Comparison of ENCODE assay signal across 19 cellular contexts in the genomic region with DNA sequence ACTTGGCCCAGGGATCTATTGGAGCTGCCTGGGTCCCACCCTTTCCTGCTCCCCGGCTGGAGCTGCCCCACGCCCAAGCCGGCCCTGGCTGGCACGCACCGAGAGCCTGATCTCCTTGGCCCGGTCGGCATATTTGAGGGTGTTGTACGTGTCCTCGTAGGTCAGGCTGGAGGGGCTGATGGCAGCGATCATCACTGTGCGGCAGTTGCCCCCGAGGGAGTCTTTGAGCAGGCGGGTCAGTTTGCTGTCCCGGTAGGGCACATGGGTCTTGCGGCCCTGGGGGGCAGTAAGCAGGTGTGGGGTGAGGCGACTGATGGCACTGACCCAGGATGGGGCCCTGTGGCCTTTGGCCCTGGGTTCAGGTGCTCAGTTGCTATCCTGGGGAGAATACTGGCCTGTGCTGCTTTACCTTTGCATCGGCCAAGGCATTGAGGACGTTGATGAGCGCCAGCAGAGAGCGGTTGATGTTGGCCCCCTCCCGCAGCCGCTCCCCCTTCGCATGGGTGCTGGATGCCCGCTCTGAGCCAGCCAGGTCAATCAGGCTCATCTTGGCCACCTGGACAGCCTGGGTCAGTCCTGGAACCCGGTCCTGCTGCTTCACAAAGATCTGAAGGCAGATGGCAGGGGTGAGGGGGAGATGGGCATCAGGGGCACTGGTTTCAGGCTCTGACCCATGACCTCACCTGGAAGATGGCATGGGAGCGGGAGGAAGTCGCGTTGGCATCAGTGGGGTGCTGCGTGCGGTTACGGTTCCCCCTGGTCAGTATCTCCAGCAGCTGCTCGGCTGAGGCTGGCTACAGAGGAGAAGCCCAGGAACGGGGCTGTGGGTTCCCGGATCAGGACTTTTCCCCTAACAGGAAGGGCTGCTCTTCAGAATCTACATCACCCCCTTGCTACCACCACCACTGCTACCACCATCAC. TPM values are rescaled to one million over a fixed set of nuclear protein-coding genes. Genes with fewer than 3 reads are reported as not detected.
DNase-seq lines count a peak whose midpoint lies in the region; ATAC-seq and TF ChIP-seq lines count a peak whose summit lies in the region.
"Had no signal": no experiment of that assay in that cellular context is flagged by ENCODE, and none has a peak within 500 bp of the region (broad histone marks: within the 10 kb centered on the region; RNA-seq: fewer than 3 reads in every experiment).

No MANE protein-coding gene starts in this region.

- H2AFZ ChIP-seq in osteoblast (ENCODE audit: low read length) = no peak overlapping the region
- H2AFZ ChIP-seq: GM23338 had no signal

- intact Hi-C loops in left ventricle myocardium inferior (cut with micrococcal nuclease) = no loop called here
- intact Hi-C loops in Right ventricle myocardium inferior (cut with DNase I) = no loop called here

- H3K4me3 ChIP-seq in left ventricle myocardium inferior (no peak overlapping the region), coronary artery (no peak overlapping the region), osteoblast (ENCODE audit: insufficient read depth, low read length) (no peak overlapping the region)
- H3K4me3 ChIP-seq: GM12878, GM23338, SJCRH30 had no signal

- H3K4me2 ChIP-seq in osteoblast (ENCODE audit: insufficient read depth, low read length) = no peak overlapping the region
- H3K4me2 ChIP-seq: GM23338 had no signal

- H3K4me1 ChIP-seq in left ventricle myocardium inferior (peaks cover 35% of the 10 kb centered on the region), osteoblast (ENCODE audit: insufficient read depth, low read length) (no peaks in the 10 kb centered on the region)

- H3K36me3 ChIP-seq in left ventricle myocardium inferior (no peaks in the 10 kb centered on the region), osteoblast (ENCODE audit: insufficient read depth, low read length) (peaks cover 38% of the 10 kb centered on the region)

- peaks cover 33% of the 10 kb centered on the region for H3K79me2 ChIP-seq in osteoblast (ENCODE audit: insufficient read depth, low read length)

- H3K27ac ChIP-seq in left ventricle myocardium inferior (replicated peaks) = no peak overlapping the region
- H3K27ac ChIP-seq in coronary artery = no peak overlapping the region
- H3K27ac ChIP-seq in osteoblast (ENCODE audit: low read depth, low read length) = no peak overlapping the region
- H3K27ac ChIP-seq: C4-2B, SJCRH30 had no signal

- DNase-seq in left ventricle myocardium inferior = peak; percentile 13
- DNase-seq in Right ventricle myocardium inferior (ENCODE audit: missing footprints) = no peak
- DNase-seq in coronary artery (ENCODE audit: low spot score) = peak; percentile 63
- DNase-seq in osteoblast (ENCODE audit: insufficient read length, low spot score, missing footprints) = peak; percentile 67
- no peak for DNase-seq in pons (ENCODE audit: low spot score)
- DNase-seq in NOMO-1 treated with dmso at 0.1 percent for 144 hours (lab: John Stamatoyannopoulos, UW; ENCODE audit: unreplicated experiment) = no peak
- no peak for DNase-seq in NCI-H187 treated with DMSO at 0.1 percent for 48 hours (lab: John Stamatoyannopoulos, UW)
- DNase-seq: DMS 273 treated with DMSO at 0.1 percent for 48 hours, GDM1, NCI-H1105 treated with DMSO at 0.1 percent for 48 hours, NCI-H1694 treated with DMSO at 0.1 percent for 48 hours, NCI-H446, NCI-H69, OCI-M1, SJCRH30 had no signal

- H3K27me3 ChIP-seq in left ventricle myocardium inferior (ENCODE audit: low read depth) = no peaks in the 10 kb centered on the region
- no peaks in the 10 kb centered on the region for H3K27me3 ChIP-seq in osteoblast (ENCODE audit: insufficient read depth, low read length)
- H3K27me3 ChIP-seq: SJCRH30 had no signal

- H3K9me3 ChIP-seq in left ventricle myocardium inferior (replicated peaks) = peaks cover 10% of the 10 kb centered on the region
- no peaks in the 10 kb centered on the region for H3K9me3 ChIP-seq in osteoblast (ENCODE audit: low read depth, low read length)
- H3K9me3 ChIP-seq: SJCRH30 had no signal

- H4K20me1 ChIP-seq in osteoblast (ENCODE audit: insufficient read depth, low read length) = no peaks in the 10 kb centered on the region

- no peak for ATAC-seq in Right ventricle myocardium inferior
- ATAC-seq: GM12878, GM23338 had no signal

- no peak for TF ChIP-seq CTCF in left ventricle myocardium inferior (IDR thresholded peaks at IDR 0.05; ENCODE audit: borderline replicate concordance)
- TF ChIP-seq CTCF in coronary artery (IDR thresholded peaks at IDR 0.05) = no peak
- no peak for TF ChIP-seq CTCF in osteoblast (IDR thresholded peaks at IDR 0.05; ENCODE audit: extremely low read depth, low read depth, low read length)

RNA-seq across cellular contexts. Expression of gene KIF18B, which starts 13.5 kb away (rescaled TPM):
- 0.49 TPM for total RNA-seq in left ventricle myocardium inferior
- total RNA-seq in Right ventricle myocardium inferior = 2.5 TPM
- total RNA-seq in osteoblast = 0.72 and 1.2 TPM in 2 replicates

RNA-seq across cellular contexts. Expression of gene GFAP, which starts 18.8 kb away (rescaled TPM):
- 4.1 TPM for total RNA-seq in left ventricle myocardium inferior
- total RNA-seq in Right ventricle myocardium inferior = 3.7 TPM
- total RNA-seq in osteoblast = under 0.01 TPM in 2 replicates
- total RNA-seq: GM12878, RPMI7951 had no signal

RNA-seq across cellular contexts. Expression of gene C1QL1, which starts 34.0 kb away (rescaled TPM):
- total RNA-seq in left ventricle myocardium inferior (0.74 TPM), Right ventricle myocardium inferior (11.3 TPM), osteoblast (under 0.01 TPM in 1 of 2 replicates, not detected in the other)
- total RNA-seq: GM12878 had no signal

RNA-seq across cellular contexts. Expression of gene EFTUD2, which starts 34.8 kb away (rescaled TPM):
- total RNA-seq in left ventricle myocardium inferior (62.0 TPM), Right ventricle myocardium inferior (68.1 TPM), osteoblast (72.7 and 81.0 TPM in 2 replicates)

Comparison
In these comparisons a context has a peak if more than half of its experiments do, and no peak if none do; other contexts are left out.
1. DNase-seq: peak in left ventricle myocardium inferior (single experiment), coronary artery (single experiment) and osteoblast (single experiment); none in Right ventricle myocardium inferior (single experiment), pons (single experiment), NOMO-1 treated with dmso at 0.1 percent for 144 hours (single experiment) and NCI-H187 treated with DMSO at 0.1 percent for 48 hours (single experiment).